ENCODE assay signal across 27 cellular contexts in the genomic region with DNA sequence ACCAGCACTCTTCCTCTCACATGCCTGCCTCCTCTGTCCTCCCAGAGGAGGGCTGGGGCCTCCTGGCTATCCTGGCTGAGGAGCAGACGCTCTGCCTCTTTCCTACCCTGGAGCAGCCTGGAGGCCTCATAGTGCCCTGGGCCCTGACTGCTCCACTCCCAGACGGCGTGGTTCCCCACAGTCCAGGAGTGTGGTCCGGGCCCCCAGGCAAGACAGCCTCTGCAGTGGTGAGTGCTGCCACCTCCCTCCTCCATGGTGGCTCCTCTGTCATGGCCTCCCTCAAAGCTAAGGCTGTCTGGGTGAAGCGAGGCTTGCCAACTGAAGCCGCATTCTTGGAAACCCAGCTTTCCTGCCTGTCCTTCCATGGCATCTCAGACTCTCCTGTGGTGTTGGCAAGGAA. TPM values are rescaled to one million over a fixed set of nuclear protein-coding genes. Genes with fewer than 3 reads are reported as not detected.
"Had no signal": no experiment of that assay in that cellular context is flagged by ENCODE, and none has a peak within 500 bp of the region (broad histone marks: within the 10 kb centered on the region; RNA-seq: fewer than 3 reads in every experiment).

No MANE protein-coding gene starts in this region.

- H3K27ac Mint-ChIP-seq: endodermal cell; natural killer cell; progenitor cell of endocrine pancreas; stimulated activated memory B cell treated with anti-CD40 and anti-IgM and Interleukin-4, amounts not matched to agents 10 μg/mL and 1 μg/mL and 100 μg/mL, for 72 hours had no signal

- H3K36me3 Mint-ChIP-seq: stimulated activated memory B cell treated with anti-CD40 and anti-IgM and Interleukin-4, amounts not matched to agents 10 μg/mL and 1 μg/mL and 100 μg/mL, for 72 hours had no signal

- ATAC-seq: esophagus mucosa; gastrocnemius medialis; left ventricle myocardium superior; natural killer cell; sciatic nerve; stimulated activated memory B cell treated with anti-CD40 and anti-IgM and Interleukin-4, amounts not matched to agents 10 μg/mL and 1 μg/mL and 100 μg/mL, for 72 hours; stimulated activated naive CD8-positive, alpha-beta T cell treated with anti-CD3 and anti-CD28 coated beads, Interleukin-15, Interleukin-2, amounts not matched to agents 100 U/mL and 50 U/mL, for 24 hours had no signal

- H3K27me3 ChIP-seq: gastrocnemius medialis, testis, tibial artery, upper lobe of left lung, uterus had no signal

- H3K4me1 Mint-ChIP-seq: endodermal cell; stimulated activated memory B cell treated with anti-CD40 and anti-IgM and Interleukin-4, amounts not matched to agents 10 μg/mL and 1 μg/mL and 100 μg/mL, for 72 hours had no signal

- H2AFZ ChIP-seq: parathyroid adenoma had no signal

- H3K4me1 ChIP-seq: gastrocnemius medialis, lower lobe of right lung, parathyroid adenoma, testis, tibial artery, upper lobe of left lung, uterus had no signal

- H3K9me3 ChIP-seq: gastrocnemius medialis, neutrophil, testis, uterus had no signal

- H3K27ac ChIP-seq: dorsolateral prefrontal cortex, epithelial cell of prostate, gastrocnemius medialis, lower lobe of right lung, neutrophil, parathyroid adenoma, testis, tibial artery, upper lobe of left lung, uterus had no signal

- H3K4me3 Mint-ChIP-seq: endodermal cell; natural killer cell; stimulated activated memory B cell treated with anti-CD40 and anti-IgM and Interleukin-4, amounts not matched to agents 10 μg/mL and 1 μg/mL and 100 μg/mL, for 72 hours had no signal

- H3K36me3 ChIP-seq: gastrocnemius medialis, lower lobe of right lung, neutrophil, tibial artery, upper lobe of left lung, uterus had no signal

- DNase-seq: dorsolateral prefrontal cortex; effector CD4-positive, alpha-beta T cell; endodermal cell; foreskin fibroblast; gastrocnemius medialis; head of caudate nucleus; left ventricle myocardium superior; lower lobe of right lung; natural killer cell; stimulated activated CD4-positive, alpha-beta T cell treated with anti-CD3 and anti-CD28 coated beads, Interleukin-4, amount 100 ng/mL, for 4 hours; stimulated activated naive CD8-positive, alpha-beta T cell treated with anti-CD3 and anti-CD28 coated beads, Interleukin-15, Interleukin-2, amounts not matched to agents 100 U/mL and 50 U/mL, for 24 hours; substantia nigra; testis; tibial artery; upper lobe of left lung; uterus had no signal

- H3K27me3 Mint-ChIP-seq: progenitor cell of endocrine pancreas had no signal

- H3K9ac ChIP-seq: parathyroid adenoma had no signal

- H3K4me3 ChIP-seq: dorsolateral prefrontal cortex, gastrocnemius medialis, lower lobe of right lung, testis, tibial artery, upper lobe of left lung, uterus had no signal

RNA-seq across cellular contexts. Expression of gene GAB4, which starts 19.8 kb away (rescaled TPM):
- total RNA-seq: esophagus mucosa, gastrocnemius medialis, glomerular endothelial cell, left ventricle myocardium superior, lower lobe of right lung, omental fat pad, progenitor cell of endocrine pancreas, upper lobe of left lung had no signal
- polyA plus RNA-seq: keratinocyte, neural cell had no signal
